19 cellular contexts compared by ENCODE assay signal in genomic region chr1:50335036-50335435, GRCh38.
DNase-seq lines count a peak whose midpoint lies in the region; ATAC-seq lines count a peak whose summit lies in the region.
"Had no signal": no experiment of that assay in that cellular context is flagged by ENCODE, and none has a peak within 500 bp of the region (broad histone marks: within the 10 kb centered on the region; RNA-seq: fewer than 3 reads in every experiment).

No MANE protein-coding gene starts in this region.

- peak; percentile 10 for DNase-seq in NCI-H82 (lab: John Stamatoyannopoulos, UW)
- DNase-seq in NCI-H82 treated with DMSO at 0.1 percent for 48 hours (lab: John Stamatoyannopoulos, UW; ENCODE audit: unreplicated experiment), result no peak
- peak; percentile 40 for DNase-seq in SK-N-DZ (ENCODE audit: low spot score)
- no peak for DNase-seq in caudate nucleus (lab: John Stamatoyannopoulos, UW)
- DNase-seq in islet precursor cell, result peak; percentile 41
- no peak for DNase-seq in DMS 273 treated with DMSO at 0.1 percent for 48 hours (lab: John Stamatoyannopoulos, UW)
- DNase-seq: AML-193; Calu3; CD8-positive, alpha-beta T cell; DMS53; DND-41; EL; H9 had no signal

- ATAC-seq in GM21717 (IDR thresholded peaks at IDR 0.05; ENCODE audit: unreplicated experiment) (no peak), HG02938 (IDR thresholded peaks at IDR 0.05; ENCODE audit: unreplicated experiment) (no peak)
- ATAC-seq: A549; CD8-positive, alpha-beta T cell; GM12878 had no signal

- H3K27ac ChIP-seq in caudate nucleus (ENCODE audit: low read depth, low read length), result peak overlapping the region; percentile 13
- H3K27ac ChIP-seq: 22Rv1, A549, BLaER1 had no signal

Comparison
In these comparisons a context has a peak if more than half of its experiments do, and no peak if none do; other contexts are left out.
1. DNase-seq: peak in NCI-H82 (single experiment), SK-N-DZ (single experiment) and islet precursor cell (single experiment); none in NCI-H82 treated with DMSO at 0.1 percent for 48 hours (single experiment), caudate nucleus (0 of 61) and DMS 273 treated with DMSO at 0.1 percent for 48 hours (single experiment).